31 cellular contexts compared by ENCODE assay signal in the genomic region with DNA sequence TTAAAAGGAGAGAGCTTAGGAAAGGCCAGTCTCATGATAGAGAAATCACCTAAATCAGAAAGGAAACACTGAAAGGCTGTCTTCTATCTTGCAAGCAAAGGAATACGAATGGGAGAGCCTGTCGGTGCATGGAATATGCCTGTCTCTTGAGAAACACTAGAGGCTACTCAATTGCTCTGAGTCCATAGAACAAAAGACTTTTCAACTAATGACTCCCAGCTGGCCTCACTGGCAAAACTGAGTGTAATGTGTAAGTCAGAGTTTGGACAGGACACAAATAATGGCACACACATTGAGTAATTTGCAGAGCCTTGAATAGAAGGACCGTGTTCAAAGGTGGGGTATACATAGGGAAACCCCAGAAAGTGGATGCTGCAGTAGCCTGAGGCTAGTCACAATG.
DNase-seq lines count a peak whose midpoint lies in the region; ATAC-seq and TF ChIP-seq lines count a peak whose summit lies in the region.
"Had no signal": no experiment of that assay in that cellular context is flagged by ENCODE, and none has a peak within 500 bp of the region (broad histone marks: within the 10 kb centered on the region; RNA-seq: fewer than 3 reads in every experiment).

No MANE protein-coding gene starts in this region.

- no peak overlapping the region for H2BK12ac ChIP-seq in trophoblast cell (ENCODE audit: low read length)

- no peak overlapping the region for H3K56ac ChIP-seq in IMR-90 (ENCODE audit: extremely low read depth, insufficient read depth, low read length)

- no peak overlapping the region for H4K5ac ChIP-seq in IMR-90 (ENCODE audit: low read depth, low read length)

- H3K36me3 ChIP-seq in IMR-90 (ENCODE audit: control insufficient read depth, insufficient read depth, low read length) (no peaks in the 10 kb centered on the region), fibroblast of lung (ENCODE audit: control insufficient read depth, insufficient read depth, low read length) (no peaks in the 10 kb centered on the region), heart left ventricle (no peaks in the 10 kb centered on the region), trophoblast cell (ENCODE audit: control insufficient read depth in 1 of 2, insufficient read depth in 2 of 2, low read length in 2 of 2) (no peaks in the 10 kb centered on the region)
- H3K36me3 ChIP-seq: gastroesophageal sphincter, HAP-1, left ventricle myocardium inferior, MG63, stomach, tibial nerve, WERI-Rb-1 had no signal

- H3K9me3 ChIP-seq in IMR-90 (ENCODE audit: control insufficient read depth, insufficient read depth, low read length): no peaks in the 10 kb centered on the region
- H3K9me3 ChIP-seq in fibroblast of lung (ENCODE audit: control insufficient read depth, insufficient read depth, low read depth, low read length): no peaks in the 10 kb centered on the region
- H3K9me3 ChIP-seq in heart left ventricle: peaks cover 0 to 1% (median 0%) of the 10 kb centered on the region in 12 donors
- H3K9me3 ChIP-seq in trophoblast cell (ENCODE audit: insufficient read depth, low read depth, low read length): no peaks in the 10 kb centered on the region
- H3K9me3 ChIP-seq: gastroesophageal sphincter, HAP-1, MG63, stomach had no signal

- 33% methylated on average over 1 of the region's 3 CpGs; no CpG with 5 or more reads in 1 of the 2 experiments for WGBS in IMR-90 (ENCODE audit: extremely low coverage in 2 of 2, insufficient read length in 1 of 2), 2 experiments
- WGBS in heart left ventricle, 4 donors: 49 to 55% (median 51%) methylated on average over 3 of the region's 3 CpGs
- no CpG with 5 or more reads among the region's 3 CpGs for WGBS in trophoblast cell (ENCODE audit: extremely low coverage, insufficient coverage, insufficient read length)

- no peak overlapping the region for H2BK20ac ChIP-seq in IMR-90 (ENCODE audit: low read depth, low read length)

- H3K27ac ChIP-seq in IMR-90 (ENCODE audit: insufficient read depth, low read length) (no peak overlapping the region), fibroblast of lung (ENCODE audit: insufficient read depth, low read length) (no peak overlapping the region), heart left ventricle (no peak overlapping the region), trophoblast cell (ENCODE audit: low read depth, low read length) (no peak overlapping the region)
- H3K27ac ChIP-seq: gastroesophageal sphincter, left ventricle myocardium inferior, stomach, tibial nerve, WERI-Rb-1 had no signal

- H3K9ac ChIP-seq in IMR-90 (ENCODE audit: low read depth, low read length) (no peak overlapping the region), fibroblast of lung (ENCODE audit: insufficient read depth, low read length) (no peak overlapping the region), trophoblast cell (ENCODE audit: low read length) (no peak overlapping the region)

- no peak overlapping the region for H4K12ac ChIP-seq in trophoblast cell (ENCODE audit: low read depth, low read length)

- no peak for TF ChIP-seq RAD21 in IMR-90 (IDR thresholded peaks at IDR 0.05; ENCODE audit: low read length)

- H4K8ac ChIP-seq in IMR-90 (ENCODE audit: low read depth in 2 of 2, low read length in 2 of 2): no peak overlapping the region
- H4K8ac ChIP-seq in trophoblast cell (ENCODE audit: low read depth, low read length): no peak overlapping the region

- POLR2A ChIA-PET in IMR-90 (lab: Charles Lee; ENCODE audit: unreplicated experiment): no interaction called here

- H2AK5ac ChIP-seq in IMR-90 (ENCODE audit: low read depth, low read length) (no peak overlapping the region), trophoblast cell (ENCODE audit: low read length) (no peak overlapping the region)

- H3K79me1 ChIP-seq in IMR-90 (ENCODE audit: low read depth in 1 of 2, low read length in 2 of 2) (no peaks in the 10 kb centered on the region), trophoblast cell (ENCODE audit: low read length) (no peaks in the 10 kb centered on the region)

- ATAC-seq in IMR-90 (ENCODE audit: low read depth): peak; percentile 37; the same call in 1 of the 2 replicates
- no peak for ATAC-seq in heart left ventricle
- ATAC-seq in HG03378 (IDR thresholded peaks at IDR 0.05; ENCODE audit: unreplicated experiment): no peak
- ATAC-seq: gastroesophageal sphincter had no signal

- H3K4me1 ChIP-seq in IMR-90 (ENCODE audit: control insufficient read depth, insufficient read depth, low read length): no peaks in the 10 kb centered on the region; the same call in 1 of the 2 replicates
- peaks cover 2% of the 10 kb centered on the region for H3K4me1 ChIP-seq in fibroblast of lung (ENCODE audit: control insufficient read depth, extremely low read depth, insufficient read depth, low read length)
- no peaks in the 10 kb centered on the region for H3K4me1 ChIP-seq in heart left ventricle
- no peaks in the 10 kb centered on the region for H3K4me1 ChIP-seq in trophoblast cell (ENCODE audit: control insufficient read depth in 1 of 2, insufficient read depth in 2 of 2, low read length in 2 of 2)
- H3K4me1 ChIP-seq: HAP-1, left ventricle myocardium inferior, stomach had no signal

- H4K91ac ChIP-seq in IMR-90 (ENCODE audit: insufficient read depth, low read depth, low read length) (no peak overlapping the region), trophoblast cell (ENCODE audit: low read depth, low read length) (no peak overlapping the region)

- H3K27me3 ChIP-seq in IMR-90 (ENCODE audit: control insufficient read depth, insufficient read depth, low read length) (no peaks in the 10 kb centered on the region), fibroblast of lung (ENCODE audit: control insufficient read depth, insufficient read depth, low read length) (no peaks in the 10 kb centered on the region), heart left ventricle (no peaks in the 10 kb centered on the region), trophoblast cell (ENCODE audit: insufficient read depth, low read length) (no peaks in the 10 kb centered on the region)
- H3K27me3 ChIP-seq: gastroesophageal sphincter, MG63, stomach, tibial nerve had no signal

- intact Hi-C loops in IMR-90 (cut with micrococcal nuclease) (no loop called here), heart left ventricle (cut with DNase I) (no loop called here)

- H2BK15ac ChIP-seq in IMR-90 (ENCODE audit: low read depth, low read length): no peak overlapping the region

- no peak overlapping the region for H2BK120ac ChIP-seq in IMR-90 (ENCODE audit: low read depth, low read length)
- H2BK120ac ChIP-seq in trophoblast cell (ENCODE audit: insufficient read depth, low read length, poor library complexity): no peak overlapping the region

- H4K20me1 ChIP-seq in IMR-90 (ENCODE audit: insufficient read depth, low read length) (no peaks in the 10 kb centered on the region), fibroblast of lung (ENCODE audit: control insufficient read depth, extremely low read depth, insufficient read depth, low read length) (no peaks in the 10 kb centered on the region)

- H3K9me1 ChIP-seq in IMR-90 (ENCODE audit: insufficient read depth, low read length): no peaks in the 10 kb centered on the region

- no peak overlapping the region for H3K14ac ChIP-seq in IMR-90 (replicated peaks; ENCODE audit: low read depth, low read length)
- H3K14ac ChIP-seq in trophoblast cell (ENCODE audit: low read length): no peak overlapping the region

- no TSS peak for BruUV-seq in IMR-90 (replicated peaks; lab: Mats Ljungman, UMichigan)

- H3K79me2 ChIP-seq in fibroblast of lung (ENCODE audit: control insufficient read depth, insufficient read depth, low read length) (no peaks in the 10 kb centered on the region), trophoblast cell (ENCODE audit: control insufficient read depth, insufficient read depth, low read length, poor library complexity) (no peaks in the 10 kb centered on the region)

- DNase-seq in AG09319 (ENCODE audit: extremely low read depth, low read depth): peak; percentile 69
- peak; percentile 32 for DNase-seq in IMR-90
- DNase-seq in fibroblast of lung (ENCODE audit: low read depth in 2 of 2): peak; percentile 17 to 69
- peak; percentile 68 for DNase-seq in medulla oblongata (ENCODE audit: extremely low spot score)
- DNase-seq in ecto neural progenitor cell (ENCODE audit: low spot score): no peak
- no peak for DNase-seq in heart left ventricle
- DNase-seq in trophoblast cell: no peak
- DNase-seq: activated CD4-positive, alpha-beta T cell treated with anti-CD3 and anti-CD28 coated beads for 48 hours; activated effector memory CD4-positive, alpha-beta T cell treated with anti-CD3 and anti-CD28 coated beads, Interleukin-2, amount 50 U/mL, for 16 hours; activated naive CD8-positive, alpha-beta T cell treated with anti-CD3 and anti-CD28 coated beads, Interleukin-2, amount 10 ng/mL, durations not matched to agents 7 days and 5 days; activated T-cell treated with anti-CD3 and anti-CD28 coated beads, Interleukin-2, amount 50 U/mL, for 1 hour; COR-L47; GF-D8; KG1; left ventricle myocardium inferior; MG63; naive B cell; NCI-H2029 treated with DMSO at 0.1 percent for 48 hours; NCI-H446; retina; SHP77; small intestine; stomach; SW 1271; T1000; WERI-Rb-1 had no signal

- in situ Hi-C loops in IMR-90 (cut with MboI; ENCODE audit: low sequenced_read_pairs): no loop called here

- CTCF ChIA-PET in IMR-90 (lab: Yijun Ruan, JAX): no interaction called here

- TF ChIP-seq CTCF in AG09319 (IDR thresholded peaks at IDR 0.05; ENCODE audit: low read depth, low read length) (peak; percentile 25), IMR-90 (conservative IDR thresholded peaks at IDR 0.05; ENCODE audit: low read depth, low read length) (no peak), fibroblast of lung (conservative IDR thresholded peaks at IDR 0.05 in 1 of 2, IDR thresholded peaks at IDR 0.05 in 1 of 2; ENCODE audit: low read depth in 1 of 2, low read length in 2 of 2) (peak; percentile 1 to 15), heart left ventricle (IDR thresholded peaks at IDR 0.05) (no peak)

- H3K4me3 ChIP-seq in IMR-90 (ENCODE audit: insufficient read depth, low read depth, low read length) (no peak overlapping the region), fibroblast of lung (replicated peaks in 1 of 4; ENCODE audit: control extremely low read depth in 1 of 4, insufficient read depth in 1 of 4, low read depth in 3 of 4, low read length in 4 of 4) (no peak overlapping the region), heart left ventricle (no peak overlapping the region), trophoblast cell (ENCODE audit: low read depth, low read length) (no peak overlapping the region)
- H3K4me3 ChIP-seq: dorsolateral prefrontal cortex, gastroesophageal sphincter, HAP-1, left ventricle myocardium inferior, MG63, stomach, tibial nerve had no signal

- H3K4me2 ChIP-seq in IMR-90 (ENCODE audit: low read depth, low read length): no peak overlapping the region
- H3K4me2 ChIP-seq in fibroblast of lung (ENCODE audit: extremely low read depth, insufficient read depth, low read length): no peak overlapping the region
- no peak overlapping the region for H3K4me2 ChIP-seq in trophoblast cell (ENCODE audit: low read length)

- dilution Hi-C loops in IMR-90 (cut with HindIII; ENCODE audit: low sequenced_read_pairs, unreplicated experiment): no loop called here

- H3K23ac ChIP-seq in IMR-90 (ENCODE audit: low read depth, low read length) (no peak overlapping the region), trophoblast cell (ENCODE audit: low read length) (no peak overlapping the region)

- no peak overlapping the region for H2AK9ac ChIP-seq in IMR-90 (replicated peaks; ENCODE audit: low read depth, low read length, poor library complexity)

- H3K18ac ChIP-seq in IMR-90 (ENCODE audit: low read depth, low read length) (no peak overlapping the region), trophoblast cell (ENCODE audit: low read length) (no peak overlapping the region)

- TF ChIP-seq POLR2A in IMR-90 (IDR thresholded peaks at IDR 0.05; ENCODE audit: low read depth, low read length): no peak
- TF ChIP-seq POLR2A in heart left ventricle (IDR thresholded peaks at IDR 0.05): no peak

- H2AFZ ChIP-seq in IMR-90 (replicated peaks; ENCODE audit: low read length, poor library complexity): no peak overlapping the region
- no peak overlapping the region for H2AFZ ChIP-seq in fibroblast of lung (ENCODE audit: low read length)
- H2AFZ ChIP-seq in trophoblast cell (ENCODE audit: insufficient read depth, low read length, poor library complexity): no peak overlapping the region

- no peak overlapping the region for H3K4ac ChIP-seq in IMR-90 (ENCODE audit: low read depth, low read length)
- no peak overlapping the region for H3K4ac ChIP-seq in trophoblast cell (ENCODE audit: low read depth, low read length)

- no peak overlapping the region for H2BK5ac ChIP-seq in IMR-90 (ENCODE audit: low read depth, low read length, poor library complexity, severe bottlenecking)
- no peak overlapping the region for H2BK5ac ChIP-seq in trophoblast cell (ENCODE audit: low read depth, low read length, poor library complexity)

Comparison
In these comparisons a context has a peak if more than half of its experiments do, and no peak if none do; other contexts are left out.
1. DNase-seq: peak in AG09319 (single experiment), IMR-90 (single experiment), fibroblast of lung (2 of 2) and medulla oblongata (single experiment); none in ecto neural progenitor cell (single experiment), heart left ventricle (0 of 5) and trophoblast cell (0 of 2).
2. CTCF ChIP-seq: peak in AG09319 (single experiment) and fibroblast of lung (2 of 2); none in IMR-90 (single experiment) and heart left ventricle (0 of 12).